Comparison of ENCODE assay signal across 8 cellular contexts in genomic region chr4:76430519-76431388, GRCh38. TPM values are rescaled to one million over a fixed set of nuclear protein-coding genes. Genes with fewer than 3 reads are reported as not detected.
A peak's percentile ranks its signal among the peaks of the same experiment; 100 is the strongest.
DNase-seq lines count a peak whose midpoint lies in the region; ATAC-seq, FAIRE-seq and TF ChIP-seq lines count a peak whose summit lies in the region.

No MANE protein-coding gene starts in this region.

- H3K27ac ChIP-seq in kidney (ENCODE audit: low read depth in 2 of 2, low read length in 2 of 2) (no peak overlapping the region), vagina (no peak overlapping the region)

- no peaks in the 10 kb centered on the region for H3K36me3 ChIP-seq in kidney (ENCODE audit: control insufficient read depth in 1 of 2, insufficient read depth in 2 of 2, low read length in 2 of 2)
- no peaks in the 10 kb centered on the region for H3K36me3 ChIP-seq in vagina

- ATAC-seq in HG03469 (IDR thresholded peaks at IDR 0.05; ENCODE audit: unreplicated experiment): no peak

- TF ChIP-seq CTCF in AG04449 (IDR thresholded peaks at IDR 0.05; ENCODE audit: insufficient read depth, low read length, missing control alignments) (peak; percentile 36), GM10248 (IDR thresholded peaks at IDR 0.05; ENCODE audit: control extremely low read depth, extremely low read depth, low read depth, missing control alignments) (peak; percentile 69), kidney (IDR thresholded peaks at IDR 0.05; ENCODE audit: borderline replicate concordance, extremely low read depth, insufficient read depth) (peak; percentile 65), vagina (IDR thresholded peaks at IDR 0.05) (peak; percentile 20 to 47 (median 29))

- H3K9ac ChIP-seq in kidney (ENCODE audit: low read length in 2 of 2): no peak overlapping the region

- DNase-seq in AG04449 (ENCODE audit: low read depth, low spot score) (peak; percentile 14), GM10248 (ENCODE audit: extremely low spot score) (peak; percentile 42), NCI-H2029 treated with DMSO at 0.1 percent for 48 hours (lab: John Stamatoyannopoulos, UW) (peak; percentile 9), amniotic stem cell (lab: John Stamatoyannopoulos, UW) (peak; percentile 46), kidney (no peak), vagina (ENCODE audit: extremely low spot score in 2 of 2) (no peak), T-helper 9 cell (no peak)

- no peak for TF ChIP-seq POLR2A in vagina (IDR thresholded peaks at IDR 0.05)

- POLR2A ChIA-PET in AG04449 (lab: Yijun Ruan, JAX) (no interaction called here), GM10248 (lab: Yijun Ruan, JAX) (no interaction called here)

- FAIRE-seq in kidney (lab: Jason Lieb, UNC): peak; percentile 87

- H3K9me3 ChIP-seq in kidney (ENCODE audit: control insufficient read depth in 1 of 2, low read length in 2 of 2) (no peaks in the 10 kb centered on the region), vagina (no peaks in the 10 kb centered on the region)

- no peak overlapping the region for H3K4me3 ChIP-seq in AG04449 (ENCODE audit: low read depth, low read length)
- peak overlapping the region in 1 of 2 donors; percentile 38 for H3K4me3 ChIP-seq in kidney (ENCODE audit: low read length in 2 of 2)
- no peak overlapping the region for H3K4me3 ChIP-seq in vagina

- intact Hi-C loops in kidney (cut with DNase I): no loop called here
- intact Hi-C loops in vagina (cut with DNase I): loop anchor here (10.0 kb wide), 1 partner anchor 74 kb away; no protein-coding TSS in a partner anchor

- H3K27me3 ChIP-seq in vagina: no peaks in the 10 kb centered on the region

- H3K4me1 ChIP-seq in kidney (ENCODE audit: control insufficient read depth in 1 of 2, insufficient read depth in 1 of 2, low read depth in 1 of 2, low read length in 2 of 2) (no peaks in the 10 kb centered on the region), vagina (peaks cover 5% of the 10 kb centered on the region)

- CTCF ChIA-PET in AG04449 (lab: Yijun Ruan, JAX) (interaction anchor here (0.6 to 21.4 kb wide), 31 partner anchors 9 to 927 kb away, joined by 3 to 586 read pairs (median 5); partner anchors contain the start of gene CCDC158), GM10248 (lab: Yijun Ruan, JAX) (interaction anchor here (0.6 to 8.8 kb wide), 25 partner anchors 8 to 1002 kb away, joined by 3 to 153 read pairs (median 4); no protein-coding TSS in a partner anchor)

RNA-seq across cellular contexts. Expression of gene SHROOM3, which starts 4.3 kb away (rescaled TPM):
- total RNA-seq in kidney: 67.3 TPM
- polyA plus RNA-seq in kidney (ENCODE audit: insufficient read depth, low read depth, low replicate concordance): 5.5 TPM
- total RNA-seq in vagina: 6.9 TPM

RNA-seq across cellular contexts. Expression of gene CCDC158, which starts 9.8 kb away (rescaled TPM):
- 1.0 TPM for total RNA-seq in kidney
- polyA plus RNA-seq in kidney (ENCODE audit: insufficient read depth, low read depth, low replicate concordance): 0.24 TPM
- not detected for total RNA-seq in vagina

Comparison
In these comparisons a context has a peak if more than half of its experiments do, and no peak if none do; other contexts are left out.
1. DNase-seq: peak in AG04449 (single experiment), GM10248 (single experiment), NCI-H2029 treated with DMSO at 0.1 percent for 48 hours (single experiment) and amniotic stem cell (single experiment); none in kidney (single experiment), vagina (0 of 2) and T-helper 9 cell (single experiment).
2. Peak in every context shown above with its lines, with median percentiles within 50 percentile points of each other: CTCF ChIP-seq.